In genomic region chr12:6822461-6823135, GRCh38 we compare ENCODE assay signal across 2 cellular contexts.
TF ChIP-seq lines count a peak whose summit lies in the region.

No MANE protein-coding gene starts in this region.

TF ChIP-seq in endothelial cell of umbilical vein, 7 proteins besides CTCF, POLR2A, EP300 and RAD21:
- no peak for TF ChIP-seq FOS (IDR thresholded peaks at IDR 0.05; ENCODE audit: borderline replicate concordance, insufficient read depth, low read length)
- no peak for TF ChIP-seq MAX (IDR thresholded peaks at IDR 0.05; ENCODE audit: insufficient read depth, insufficient read length)
- no peak for TF ChIP-seq POLR2AphosphoS5 (IDR thresholded peaks at IDR 0.05; ENCODE audit: insufficient read depth, low read depth, low read length)
- TF ChIP-seq JUN (IDR thresholded peaks at IDR 0.05; ENCODE audit: borderline replicate concordance, insufficient read depth, insufficient read length, low read depth) = no peak
- TF ChIP-seq GATA2 (IDR thresholded peaks at IDR 0.05; ENCODE audit: insufficient read depth, insufficient read length, low read depth, low read length) = no peak
- no peak for TF ChIP-seq MYC (IDR thresholded peaks at IDR 0.05; ENCODE audit: low read depth, low read length)
- no peak for TF ChIP-seq EZH2 (IDR thresholded peaks at IDR 0.05; ENCODE audit: borderline replicate concordance, low read depth, low read length, severe bottlenecking)

TF ChIP-seq in neural cell, 6 proteins besides CTCF, POLR2A, EP300 and RAD21:
- TF ChIP-seq SMC3 (conservative IDR thresholded peaks at IDR 0.05; ENCODE audit: poor library complexity) (no peak), TAF1 (IDR thresholded peaks at IDR 0.05; ENCODE audit: low read depth) (no peak), EZH2 (IDR thresholded peaks at IDR 0.05; ENCODE audit: borderline replicate concordance, insufficient read depth, low read length, poor library complexity, severe bottlenecking) (no peak), REST (IDR thresholded peaks at IDR 0.05; ENCODE audit: borderline replicate concordance) (no peak), POLR2AphosphoS5 (IDR thresholded peaks at IDR 0.05) (no peak), MXI1 (conservative IDR thresholded peaks at IDR 0.05; ENCODE audit: poor library complexity, severe bottlenecking) (no peak)
